25 cellular contexts compared by ENCODE assay signal in the genomic region with DNA sequence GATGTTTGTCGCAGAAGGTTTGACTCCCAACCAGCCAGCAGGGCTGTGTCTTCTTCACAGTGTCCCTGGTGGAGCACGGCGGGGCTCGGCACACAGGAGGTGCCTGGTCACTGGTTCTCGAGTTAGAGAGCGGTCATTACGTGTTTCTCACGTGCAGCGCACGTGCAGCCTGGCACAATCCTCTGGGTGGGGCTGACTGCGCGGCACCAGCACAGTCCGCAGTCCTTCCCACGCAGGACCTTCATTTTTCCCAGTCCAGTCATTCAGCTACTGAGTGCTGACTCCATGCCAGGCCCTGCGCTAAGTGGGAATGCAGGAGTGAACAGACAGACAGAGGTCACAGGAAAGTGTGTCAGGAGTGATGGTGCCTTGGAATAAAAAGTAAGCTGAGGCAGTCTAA. TPM values are rescaled to one million over a fixed set of nuclear protein-coding genes. Genes with fewer than 3 reads are reported as not detected.
DNase-seq lines count a peak whose midpoint lies in the region; ATAC-seq and TF ChIP-seq lines count a peak whose summit lies in the region.
"Had no signal": no experiment of that assay in that cellular context is flagged by ENCODE, and none has a peak within 500 bp of the region (broad histone marks: within the 10 kb centered on the region; RNA-seq: fewer than 3 reads in every experiment).

No MANE protein-coding gene starts in this region.

- H3K4ac ChIP-seq in neuronal stem cell (ENCODE audit: low read length): no peak overlapping the region

- no peak overlapping the region for H4K91ac ChIP-seq in neuronal stem cell (ENCODE audit: low read depth, low read length, poor library complexity)

- BruUV-seq in PC-3 (replicated peaks; lab: Mats Ljungman, UMichigan): no TSS peak

- CTCF ChIA-PET in activated naive CD4-positive, alpha-beta T cell treated with anti-CD3 and anti-CD28 coated beads for 36 hours (lab: Charles Lee): interaction anchor here (0.5 kb wide), 1 partner anchor 63 kb away, joined by 6 read pairs; no protein-coding TSS in a partner anchor
- CTCF ChIA-PET in PC-3 (lab: Charles Lee): no interaction called here

- H3K79me2 ChIP-seq in PC-3 (ENCODE audit: low read length): peaks cover 14% of the 10 kb centered on the region

- WGBS in neuronal stem cell (ENCODE audit: extremely low coverage in 2 of 2, insufficient read length in 2 of 2, insufficient replicate concordance in 1 of 2), 2 donors: no CpG with 5 or more reads among the region's 15 CpGs

- H3K18ac ChIP-seq in neuronal stem cell (ENCODE audit: low read length): no peak overlapping the region

- H2BK5ac ChIP-seq in neuronal stem cell (ENCODE audit: low read length): no peak overlapping the region

- no peak overlapping the region for H2AK5ac ChIP-seq in neuronal stem cell (ENCODE audit: low read depth, low read length)

- no peak overlapping the region for H3K14ac ChIP-seq in neuronal stem cell (ENCODE audit: low read length)

- H3K27me3 Mint-ChIP-seq in activated naive CD4-positive, alpha-beta T cell treated with anti-CD3 and anti-CD28 coated beads for 36 hours (ENCODE audit: low read depth): no peaks in the 10 kb centered on the region
- H3K27me3 Mint-ChIP-seq: CD4-positive, alpha-beta T cell had no signal

- peaks cover 7% of the 10 kb centered on the region; the same call in 1 of the 2 replicates for H3K36me3 ChIP-seq in PC-3 (ENCODE audit: low read depth, low read length)
- peaks cover 19 to 54% of the 10 kb centered on the region in 2 donors for H3K36me3 ChIP-seq in neuronal stem cell (replicated peaks in 1 of 2; ENCODE audit: control insufficient read depth in 2 of 2, insufficient read depth in 2 of 2, low read length in 2 of 2)

- H3K79me1 ChIP-seq in neuronal stem cell (ENCODE audit: low read depth, low read length): peaks cover 3% of the 10 kb centered on the region

- POLR2A ChIA-PET in PC-3 (lab: Charles Lee; ENCODE audit: unreplicated experiment): no interaction called here

- H2AFZ ChIP-seq in PC-3 (ENCODE audit: low read length) (no peak overlapping the region), neuronal stem cell (ENCODE audit: low read length) (no peak overlapping the region)

- DNase-seq in activated naive CD4-positive, alpha-beta T cell treated with anti-CD3 and anti-CD28 coated beads, Interleukin-2, amount 50 U/mL, for 72 hours (ENCODE audit: low spot score in 2 of 2): no peak
- no peak for DNase-seq in activated naive CD4-positive, alpha-beta T cell treated with anti-CD3 and anti-CD28 coated beads for 36 hours
- DNase-seq in PC-3 (no peak), neuronal stem cell (ENCODE audit: low spot score) (no peak), amygdala (lab: John Stamatoyannopoulos, UW) (no peak)
- no peak for DNase-seq in stimulated activated CD4-positive, alpha-beta T cell treated with anti-CD3 and anti-CD28 coated beads, Interleukin-4, amount 100 ng/mL, for 1 hour
- DNase-seq: ACHN; CD4-positive, alpha-beta T cell; COR-L47; DMS 273 treated with DMSO at 0.1 percent for 48 hours; DMS79 treated with DMSO at 0.1 percent for 48 hours; H7; HFFc6; KBM-7; NCI-H1092 treated with DMSO at 0.1 percent for 48 hours; NCI-H2029 treated with DMSO at 0.1 percent for 48 hours; NCI-H524 treated with DMSO at 0.1 percent for 48 hours; NCI-H82; SIG-M5 had no signal

- H4K20me1 ChIP-seq in PC-3 (ENCODE audit: low read length): no peaks in the 10 kb centered on the region
- H4K20me1 ChIP-seq: BLaER1 had no signal

- H3K27me3 ChIP-seq in PC-3 (ENCODE audit: low read length) (no peaks in the 10 kb centered on the region), neuronal stem cell (ENCODE audit: control insufficient read depth in 3 of 3, insufficient read depth in 3 of 3, low read depth in 1 of 3, low read length in 3 of 3) (no peaks in the 10 kb centered on the region)
- H3K27me3 ChIP-seq: BLaER1 had no signal

- no peak overlapping the region for H3K4me3 Mint-ChIP-seq in activated naive CD4-positive, alpha-beta T cell treated with anti-CD3 and anti-CD28 coated beads for 36 hours
- H3K4me3 Mint-ChIP-seq: CD4-positive, alpha-beta T cell; HFFc6 had no signal

- H3F3A ChIP-seq in PC-3 (ENCODE audit: low read length, unreplicated experiment): peaks cover 9% of the 10 kb centered on the region

- no peak overlapping the region for H4K8ac ChIP-seq in neuronal stem cell (ENCODE audit: low read depth, low read length)

- H3K36me3 Mint-ChIP-seq in activated naive CD4-positive, alpha-beta T cell treated with anti-CD3 and anti-CD28 coated beads, Interleukin-2, amount 50 U/mL, for 72 hours: peaks cover 0 to 18% of the 10 kb centered on the region in 2 donors
- H3K36me3 Mint-ChIP-seq in activated naive CD4-positive, alpha-beta T cell treated with anti-CD3 and anti-CD28 coated beads for 36 hours (ENCODE audit: low read depth): peaks cover 6% of the 10 kb centered on the region

- intact Hi-C loops in activated naive CD4-positive, alpha-beta T cell treated with anti-CD3 and anti-CD28 coated beads for 36 hours (cut with micrococcal nuclease): no loop called here
- intact Hi-C loops in PC-3 (cut with micrococcal nuclease): no loop called here

- H3K23ac ChIP-seq in neuronal stem cell (ENCODE audit: low read depth, low read length, poor library complexity): peak overlapping the region; percentile 43

- H3K4me1 ChIP-seq in PC-3 (ENCODE audit: insufficient read depth, low read length) (peaks cover 20% of the 10 kb centered on the region), neuronal stem cell (ENCODE audit: control insufficient read depth in 2 of 2, insufficient read depth in 1 of 2, low read depth in 1 of 2, low read length in 2 of 2) (peaks cover 0 to 4% of the 10 kb centered on the region in 2 donors)

- no peaks in the 10 kb centered on the region for H3K9me2 ChIP-seq in PC-3 (replicated peaks; ENCODE audit: low read length)

- no peak overlapping the region for H2BK15ac ChIP-seq in neuronal stem cell (ENCODE audit: low read length)

- H3K27ac Mint-ChIP-seq in activated naive CD4-positive, alpha-beta T cell treated with anti-CD3 and anti-CD28 coated beads, Interleukin-2, amount 50 U/mL, for 72 hours: peak overlapping the region; percentile 30 to 46
- H3K27ac Mint-ChIP-seq in activated naive CD4-positive, alpha-beta T cell treated with anti-CD3 and anti-CD28 coated beads for 36 hours: no peak overlapping the region
- H3K27ac Mint-ChIP-seq: CD4-positive, alpha-beta T cell; HFFc6 had no signal

- no peak overlapping the region for H3K4me3 ChIP-seq in PC-3 (ENCODE audit: low read length)
- peak overlapping the region in 1 of 2 donors; percentile 37 for H3K4me3 ChIP-seq in neuronal stem cell (ENCODE audit: low read length in 2 of 2)
- H3K4me3 ChIP-seq: BLaER1, GM12878 had no signal

- no peak overlapping the region for H2BK120ac ChIP-seq in neuronal stem cell (ENCODE audit: low read depth, low read length)

- TF ChIP-seq CTCF in PC-3 (conservative IDR thresholded peaks at IDR 0.05; ENCODE audit: low read depth, low read length): no peak

- H3K9ac ChIP-seq in PC-3 (ENCODE audit: low read length) (no peak overlapping the region), neuronal stem cell (ENCODE audit: low read depth, low read length, poor library complexity) (no peak overlapping the region)
- H3K9ac ChIP-seq: BLaER1 had no signal

- H3K4me1 Mint-ChIP-seq in activated naive CD4-positive, alpha-beta T cell treated with anti-CD3 and anti-CD28 coated beads for 36 hours (ENCODE audit: low read depth): no peaks in the 10 kb centered on the region

- H3K9me3 ChIP-seq in PC-3 (ENCODE audit: low read length): no peaks in the 10 kb centered on the region
- H3K9me3 ChIP-seq in neuronal stem cell (replicated peaks in 1 of 2; ENCODE audit: control insufficient read depth in 2 of 2, insufficient read depth in 1 of 2, low read depth in 1 of 2, low read length in 2 of 2): peaks cover 13 to 19% of the 10 kb centered on the region in 2 donors

- peaks cover 0 to 8% of the 10 kb centered on the region in 2 donors for H3K9me3 Mint-ChIP-seq in activated naive CD4-positive, alpha-beta T cell treated with anti-CD3 and anti-CD28 coated beads, Interleukin-2, amount 50 U/mL, for 72 hours
- H3K9me3 Mint-ChIP-seq in activated naive CD4-positive, alpha-beta T cell treated with anti-CD3 and anti-CD28 coated beads for 36 hours: peaks cover 3% of the 10 kb centered on the region
- H3K9me3 Mint-ChIP-seq: CD4-positive, alpha-beta T cell; HFFc6 had no signal

- ATAC-seq in activated naive CD4-positive, alpha-beta T cell treated with anti-CD3 and anti-CD28 coated beads, Interleukin-2, amount 50 U/mL, for 72 hours: no peak
- ATAC-seq in PC-3 (no peak), esophagus mucosa (peak; percentile 19), GM18868 (IDR thresholded peaks at IDR 0.05; ENCODE audit: unreplicated experiment) (no peak)
- ATAC-seq: GM12878 had no signal

- H2BK12ac ChIP-seq in neuronal stem cell (ENCODE audit: low read length): no peak overlapping the region

- H3K4me2 ChIP-seq in PC-3 (ENCODE audit: low read length) (no peak overlapping the region), neuronal stem cell (ENCODE audit: insufficient read depth, low read length, poor library complexity, severe bottlenecking) (no peak overlapping the region)
- H3K4me2 ChIP-seq: BLaER1 had no signal

- H3K27ac ChIP-seq in PC-3 (ENCODE audit: low read length): 0 out of 2 replicates have a peak overlapping the region, but pooled peaks have one; percentile 0
- H3K27ac ChIP-seq in neuronal stem cell (replicated peaks; ENCODE audit: low read length): no peak overlapping the region
- H3K27ac ChIP-seq: 22Rv1, BLaER1 had no signal

RNA-seq across cellular contexts. Expression of a gene that starts 46.2 kb away (rescaled TPM):
- total RNA-seq in activated naive CD4-positive, alpha-beta T cell treated with anti-CD3 and anti-CD28 coated beads, Interleukin-2, amount 50 U/mL, for 72 hours: under 1 TPM; 0.31 to 0.73 TPM
- total RNA-seq in activated naive CD4-positive, alpha-beta T cell treated with anti-CD3 and anti-CD28 coated beads for 36 hours: under 1 TPM; 0.07 TPM
- 98.7 and 113 TPM in 2 replicates for total RNA-seq in PC-3 (2014; rRNA removed)
- 9.1 TPM for total RNA-seq in esophagus mucosa
- 21.7 TPM for polyA plus RNA-seq in neuronal stem cell (2013, experiment 1 of 2)
- 21.5 TPM for polyA plus RNA-seq in neuronal stem cell (2013, experiment 2 of 2)
- total RNA-seq: OCI-LY7 had no signal
